Comparison of ENCODE assay signal across 1 cellular context in genomic region chr2:216130346-216130951, GRCh38.
A peak's percentile ranks its signal among the peaks of the same experiment; 100 is the strongest.
TF ChIP-seq lines count a peak whose summit lies in the region.

No MANE protein-coding gene starts in this region.

TF ChIP-seq in HepG2, 621 proteins besides CTCF, POLR2A, EP300 and RAD21:
- TF ChIP-seq HMGXB4 (CRISPR knock-in tag; IDR thresholded peaks at IDR 0.05; ENCODE audit: borderline replicate concordance in 1 of 2, low read depth in 1 of 2) = no peak
- no peak for TF ChIP-seq ZNF282 (IDR thresholded peaks at IDR 0.05; ENCODE audit: partially characterized antibody)
- TF ChIP-seq IKZF1 (IDR thresholded peaks at IDR 0.05) = no peak
- no peak for TF ChIP-seq ZNF816 (CRISPR knock-in tag; IDR thresholded peaks at IDR 0.05; ENCODE audit: borderline replicate concordance)
- 0 out of 2 replicates have a peak, but pooled peaks have one; percentile 6 for TF ChIP-seq PAXIP1 (CRISPR knock-in tag; conservative IDR thresholded peaks at IDR 0.05)
